In the genomic region with DNA sequence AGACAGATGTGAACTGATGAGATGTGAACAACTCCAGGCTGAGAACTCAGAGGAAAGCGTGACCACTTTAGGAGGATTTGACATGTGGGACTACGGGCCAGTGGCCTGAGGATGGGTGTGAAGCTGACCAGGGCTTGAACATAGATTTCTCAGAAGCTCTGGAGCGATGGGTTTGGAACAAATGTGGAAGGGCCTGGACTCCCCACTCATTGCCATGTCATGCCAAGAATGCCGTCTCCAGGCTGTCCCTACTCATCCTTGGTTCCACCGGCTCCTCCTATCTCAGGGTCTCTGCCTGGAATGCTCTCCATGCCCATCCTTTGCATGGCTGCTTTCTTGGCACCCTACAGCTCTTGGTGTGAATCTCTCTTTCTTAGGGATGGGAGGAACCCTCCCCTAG, we compare ENCODE assay signal across 24 cellular contexts.
"Had no signal": no experiment of that assay in that cellular context is flagged by ENCODE, and none has a peak within 500 bp of the region (broad histone marks: within the 10 kb centered on the region; RNA-seq: fewer than 3 reads in every experiment).

No MANE protein-coding gene starts in this region.

- H3K27ac ChIP-seq: PC-9 had no signal

- H3K27me3 Mint-ChIP-seq: activated B cell treated with CpG ODN at 0.5 μM for 24 hours; activated CD4-positive, alpha-beta T cell treated with anti-CD3 and anti-CD28 coated beads, Interleukin-2, amount 10 ng/mL, durations not matched to agents 24 days and 14 days; activated CD8-positive, alpha-beta memory T cell treated with anti-CD3 and anti-CD28 coated beads, Interleukin-2, amount 10 ng/mL, durations not matched to agents 7 days and 5 days; activated naive CD8-positive, alpha-beta T cell; brain; central memory CD8-positive, alpha-beta T cell had no signal

- H3K27ac Mint-ChIP-seq: activated B cell treated with CpG ODN at 0.5 μM for 24 hours; activated CD4-positive, alpha-beta T cell treated with anti-CD3 and anti-CD28 coated beads, Interleukin-2, amount 10 ng/mL, durations not matched to agents 24 days and 14 days; activated CD8-positive, alpha-beta memory T cell treated with anti-CD3 and anti-CD28 coated beads, Interleukin-2, amount 10 ng/mL, durations not matched to agents 7 days and 5 days; activated naive CD4-positive, alpha-beta T cell treated with anti-CD3 and anti-CD28 coated beads for 36 hours; activated naive CD8-positive, alpha-beta T cell; activated T-cell treated with anti-CD3 and anti-CD28 coated beads, Interleukin-2, amount 50 U/mL, for 24 hours; T-helper 1 cell treated with Interleukin-12 subunit alpha and Interleukin-12 subunit beta and Interleukin-4 antibody, amounts not matched to agents 30 μg/mL and 1 μg/mL, for 36 hours had no signal

- H3K36me3 Mint-ChIP-seq: activated CD8-positive, alpha-beta memory T cell treated with anti-CD3 and anti-CD28 coated beads, Interleukin-2, amount 10 ng/mL, durations not matched to agents 7 days and 5 days; brain had no signal

- H3K4me3 ChIP-seq: PC-9 had no signal

- ATAC-seq: activated CD8-positive, alpha-beta memory T cell treated with anti-CD3 and anti-CD28 coated beads, Interleukin-2, amount 10 ng/mL, durations not matched to agents 7 days and 5 days had no signal

- H3K4me3 Mint-ChIP-seq: activated B cell treated with CpG ODN at 0.5 μM for 24 hours; activated CD4-positive, alpha-beta T cell treated with anti-CD3 and anti-CD28 coated beads, Interleukin-2, amount 10 ng/mL, durations not matched to agents 24 days and 14 days; activated CD8-positive, alpha-beta memory T cell treated with anti-CD3 and anti-CD28 coated beads, Interleukin-2, amount 10 ng/mL, durations not matched to agents 7 days and 5 days; activated naive CD4-positive, alpha-beta T cell treated with anti-CD3 and anti-CD28 coated beads for 36 hours; activated naive CD8-positive, alpha-beta T cell; activated T-cell treated with anti-CD3 and anti-CD28 coated beads, Interleukin-2, amount 50 U/mL, for 24 hours; brain; central memory CD8-positive, alpha-beta T cell; T-helper 1 cell treated with Interleukin-12 subunit alpha and Interleukin-12 subunit beta and Interleukin-4 antibody, amounts not matched to agents 30 μg/mL and 1 μg/mL, for 36 hours had no signal

- H3K4me1 Mint-ChIP-seq: activated B cell treated with CpG ODN at 0.5 μM for 24 hours; activated CD4-positive, alpha-beta T cell treated with anti-CD3 and anti-CD28 coated beads, Interleukin-2, amount 10 ng/mL, durations not matched to agents 24 days and 14 days; activated CD8-positive, alpha-beta memory T cell treated with anti-CD3 and anti-CD28 coated beads, Interleukin-2, amount 10 ng/mL, durations not matched to agents 7 days and 5 days; central memory CD8-positive, alpha-beta T cell had no signal

- H3K9me3 Mint-ChIP-seq: activated B cell treated with CpG ODN at 0.5 μM for 24 hours; activated CD4-positive, alpha-beta T cell treated with anti-CD3 and anti-CD28 coated beads, Interleukin-2, amount 10 ng/mL, durations not matched to agents 24 days and 14 days; activated naive CD4-positive, alpha-beta T cell treated with anti-CD3 and anti-CD28 coated beads for 36 hours; activated T-cell treated with anti-CD3 and anti-CD28 coated beads, Interleukin-2, amount 50 U/mL, for 24 hours; central memory CD8-positive, alpha-beta T cell; T-helper 1 cell treated with Interleukin-12 subunit alpha and Interleukin-12 subunit beta and Interleukin-4 antibody, amounts not matched to agents 30 μg/mL and 1 μg/mL, for 36 hours had no signal

- FAIRE-seq: astrocyte, TTC549 had no signal

- H2AFZ ChIP-seq: PC-9 had no signal

- DNase-seq: activated B cell treated with CpG ODN at 0.5 μM for 24 hours; activated CD4-positive, alpha-beta T cell treated with anti-CD3 and anti-CD28 coated beads for 1 hour; activated CD4-positive, alpha-beta T cell treated with anti-CD3 and anti-CD28 coated beads, Interleukin-2, amount 10 ng/mL, durations not matched to agents 24 days and 14 days; activated CD4-positive, alpha-beta T cell treated with anti-CD3 and anti-CD28 coated beads, Interleukin-2, amount 50 U/mL, for 48 hours; activated CD8-positive, alpha-beta memory T cell treated with anti-CD3 and anti-CD28 coated beads, Interleukin-2, amount 10 ng/mL, durations not matched to agents 7 days and 5 days; activated gamma-delta T cell; activated naive CD4-positive, alpha-beta T cell treated with anti-CD3 and anti-CD28 coated beads for 36 hours; activated T-cell treated with anti-CD3 and anti-CD28 coated beads, Interleukin-2, amount 50 U/mL, for 24 hours; amygdala; NCI-H1092; NCI-H1930; NCI-H2171; NCI-H226; NCI-H510A; NCI-H526 treated with DMSO at 0.1 percent for 48 hours; PC-9; SHP77 treated with DMSO at 0.1 percent for 48 hours; T-helper 9 cell had no signal
